ENCODE assay signal across 11 cellular contexts in genomic region chr9:111622626-111623025, GRCh38. TPM values are rescaled to one million over a fixed set of nuclear protein-coding genes. Genes with fewer than 3 reads are reported as not detected.
DNase-seq lines count a peak whose midpoint lies in the region; ATAC-seq and TF ChIP-seq lines count a peak whose summit lies in the region.
"Had no signal": no experiment of that assay in that cellular context is flagged by ENCODE, and none has a peak within 500 bp of the region (broad histone marks: within the 10 kb centered on the region; RNA-seq: fewer than 3 reads in every experiment).

No MANE protein-coding gene starts in this region.

- H3K9me3 Mint-ChIP-seq in activated T-cell treated with anti-CD3 and anti-CD28 coated beads, Interleukin-2, amount 50 U/mL, for 72 hours, result no peaks in the 10 kb centered on the region
- H3K9me3 Mint-ChIP-seq in activated naive CD4-positive, alpha-beta T cell treated with anti-CD3 and anti-CD28 coated beads, Interleukin-2, amount 10 ng/mL, durations not matched to agents 7 days and 5 days, result no peaks in the 10 kb centered on the region
- H3K9me3 Mint-ChIP-seq: activated T-cell treated with anti-CD3 and anti-CD28 coated beads, Interleukin-2, amount 50 U/mL, for 24 hours had no signal

- H3K4me2 ChIP-seq in mammary epithelial cell (ENCODE audit: insufficient read depth, low read depth, low read length), result peak overlapping the region; percentile 28

- no TSS peak for BruUV-seq in mammary epithelial cell (replicated peaks; lab: Mats Ljungman, UMichigan)

- H3K27me3 ChIP-seq in mammary epithelial cell (ENCODE audit: insufficient read depth, low read length), result no peaks in the 10 kb centered on the region

- H4K20me1 ChIP-seq in mammary epithelial cell (ENCODE audit: insufficient read depth, low read length), result no peaks in the 10 kb centered on the region

- H3K4me3 ChIP-seq in mammary epithelial cell (replicated peaks in 1 of 3; ENCODE audit: insufficient read depth in 1 of 3, low read depth in 2 of 3, low read length in 3 of 3) (no peak overlapping the region), mucosa of descending colon (no peak overlapping the region)
- H3K4me3 ChIP-seq: coronary artery had no signal

- in situ Hi-C loops in mammary epithelial cell (cut with MboI; ENCODE audit: low sequenced_read_pairs in 2 of 2), result no loop called here

- no peak overlapping the region for H3K27ac Mint-ChIP-seq in activated T-cell treated with anti-CD3 and anti-CD28 coated beads, Interleukin-2, amount 50 U/mL, for 72 hours
- H3K27ac Mint-ChIP-seq in activated naive CD4-positive, alpha-beta T cell treated with anti-CD3 and anti-CD28 coated beads, Interleukin-2, amount 10 ng/mL, durations not matched to agents 7 days and 5 days, result no peak overlapping the region
- H3K27ac Mint-ChIP-seq: activated T-cell treated with anti-CD3 and anti-CD28 coated beads, Interleukin-2, amount 50 U/mL, for 24 hours had no signal

- DNase-seq in AG09319 (ENCODE audit: extremely low read depth, low read depth) (peak; percentile 59), mammary epithelial cell (peak; percentile 71), mucosa of descending colon (no peak), NCI-H2107 (lab: John Stamatoyannopoulos, UW) (no peak)
- DNase-seq in activated T-cell treated with anti-CD3 and anti-CD28 coated beads, Interleukin-2, amount 50 U/mL, for 72 hours, result no peak
- no peak for DNase-seq in activated naive CD4-positive, alpha-beta T cell treated with anti-CD3 and anti-CD28 coated beads, Interleukin-2, amount 10 ng/mL, durations not matched to agents 7 days and 5 days
- DNase-seq: activated T-cell treated with anti-CD3 and anti-CD28 coated beads, Interleukin-2, amount 50 U/mL, for 24 hours; DMS 273 treated with DMSO at 0.1 percent for 48 hours had no signal

- no peak overlapping the region for H3K27ac ChIP-seq in mammary epithelial cell (ENCODE audit: insufficient read depth, low read depth, low read length)

- no peaks in the 10 kb centered on the region for H3K9me3 ChIP-seq in mammary epithelial cell (replicated peaks; ENCODE audit: insufficient read depth, low read length)
- no peaks in the 10 kb centered on the region for H3K9me3 ChIP-seq in mucosa of descending colon

- dilution Hi-C loops in mammary epithelial cell (cut with HindIII; ENCODE audit: low sequenced_read_pairs), result no loop called here

- no peaks in the 10 kb centered on the region for H3K4me1 Mint-ChIP-seq in activated T-cell treated with anti-CD3 and anti-CD28 coated beads, Interleukin-2, amount 50 U/mL, for 72 hours (ENCODE audit: low read depth)
- no peaks in the 10 kb centered on the region for H3K4me1 Mint-ChIP-seq in activated naive CD4-positive, alpha-beta T cell treated with anti-CD3 and anti-CD28 coated beads, Interleukin-2, amount 10 ng/mL, durations not matched to agents 7 days and 5 days

- CTCF ChIA-PET in mammary epithelial cell (lab: Charles Lee; ENCODE audit: low non-redundant PET), result no interaction called here
- CTCF ChIA-PET in activated naive CD4-positive, alpha-beta T cell treated with anti-CD3 and anti-CD28 coated beads, Interleukin-2, amount 10 ng/mL, durations not matched to agents 7 days and 5 days (lab: Charles Lee), result no interaction called here

- TF ChIP-seq CTCF in AG09319 (IDR thresholded peaks at IDR 0.05; ENCODE audit: low read depth, low read length), result no peak
- no peak for TF ChIP-seq CTCF in mammary epithelial cell (conservative IDR thresholded peaks at IDR 0.05 in 1 of 2, IDR thresholded peaks at IDR 0.05 in 1 of 2; ENCODE audit: extremely low read depth in 1 of 2, insufficient read depth in 1 of 2, low read depth in 1 of 2, low read length in 2 of 2)
- no peak for TF ChIP-seq CTCF in mucosa of descending colon (IDR thresholded peaks at IDR 0.05)

- H3K4me3 Mint-ChIP-seq in activated T-cell treated with anti-CD3 and anti-CD28 coated beads, Interleukin-2, amount 50 U/mL, for 72 hours, result no peak overlapping the region
- no peak overlapping the region for H3K4me3 Mint-ChIP-seq in activated naive CD4-positive, alpha-beta T cell treated with anti-CD3 and anti-CD28 coated beads, Interleukin-2, amount 10 ng/mL, durations not matched to agents 7 days and 5 days
- H3K4me3 Mint-ChIP-seq: activated T-cell treated with anti-CD3 and anti-CD28 coated beads, Interleukin-2, amount 50 U/mL, for 24 hours had no signal

- intact Hi-C loops in mammary epithelial cell (cut with micrococcal nuclease), result loop anchor here (1.0 kb wide), 1 partner anchor 24 kb away; no protein-coding TSS in a partner anchor
- intact Hi-C loops in mucosa of descending colon (cut with DNase I, micrococcal nuclease), result no loop called here

- TF ChIP-seq RAD21 in Ishikawa (IDR thresholded peaks at IDR 0.05; ENCODE audit: low read depth), result no peak

- no peak for TF ChIP-seq EP300 in Ishikawa (IDR thresholded peaks at IDR 0.05; ENCODE audit: borderline replicate concordance)

- no peaks in the 10 kb centered on the region for H3K36me3 ChIP-seq in mammary epithelial cell (ENCODE audit: insufficient read depth, low read length)
- no peaks in the 10 kb centered on the region for H3K36me3 ChIP-seq in mucosa of descending colon (ENCODE audit: low read depth)

- peaks cover 10% of the 10 kb centered on the region for H3K4me1 ChIP-seq in mammary epithelial cell (ENCODE audit: insufficient read depth, low read length)
- no peaks in the 10 kb centered on the region for H3K4me1 ChIP-seq in mucosa of descending colon (ENCODE audit: low read depth)

- no peak overlapping the region for H2AFZ ChIP-seq in mammary epithelial cell (ENCODE audit: low read depth, low read length)

- H3K79me2 ChIP-seq in mammary epithelial cell (ENCODE audit: insufficient read depth, low read length), result no peaks in the 10 kb centered on the region

- no peaks in the 10 kb centered on the region for H3K36me3 Mint-ChIP-seq in activated T-cell treated with anti-CD3 and anti-CD28 coated beads, Interleukin-2, amount 50 U/mL, for 72 hours (ENCODE audit: insufficient read depth in 2 of 2)
- no peaks in the 10 kb centered on the region for H3K36me3 Mint-ChIP-seq in activated naive CD4-positive, alpha-beta T cell treated with anti-CD3 and anti-CD28 coated beads, Interleukin-2, amount 10 ng/mL, durations not matched to agents 7 days and 5 days

- H3K27me3 Mint-ChIP-seq in activated T-cell treated with anti-CD3 and anti-CD28 coated beads, Interleukin-2, amount 50 U/mL, for 72 hours (ENCODE audit: low read depth), result peaks cover 9% of the 10 kb centered on the region
- H3K27me3 Mint-ChIP-seq in activated naive CD4-positive, alpha-beta T cell treated with anti-CD3 and anti-CD28 coated beads, Interleukin-2, amount 10 ng/mL, durations not matched to agents 7 days and 5 days, result peaks cover 17% of the 10 kb centered on the region

- no peak overlapping the region for H3K9ac ChIP-seq in mammary epithelial cell (ENCODE audit: insufficient read depth, low read length)

- whole genome bisulfite sequencing in mammary epithelial cell (ENCODE audit: low coverage, missing lambda C conversion rate), result 27% methylated on average over 3 of the region's 3 CpGs

- ATAC-seq in mucosa of descending colon (peak; percentile 49), GM18873 (IDR thresholded peaks at IDR 0.05; ENCODE audit: low FRiP score, unreplicated experiment) (no peak)
- ATAC-seq in activated T-cell treated with anti-CD3 and anti-CD28 coated beads, Interleukin-2, amount 50 U/mL, for 72 hours (replicated peaks in 1 of 2), result no peak

TF ChIP-seq in Ishikawa, 13 proteins besides CTCF, POLR2A, EP300 and RAD21 (continues in another document):
- TF ChIP-seq ZBTB7A (IDR thresholded peaks at IDR 0.05; ENCODE audit: low read depth) (no peak), MAX (IDR thresholded peaks at IDR 0.05) (no peak), FOXM1 (IDR thresholded peaks at IDR 0.05; ENCODE audit: borderline replicate concordance, low read depth) (no peak), CREB1 (IDR thresholded peaks at IDR 0.05; ENCODE audit: low read depth) (no peak), TCF12 (IDR thresholded peaks at IDR 0.05; ENCODE audit: low read depth) (0 out of 2 replicates have a peak, but pooled peaks have one; percentile 24), EGR1 (IDR thresholded peaks at IDR 0.05) (no peak), YY1 (IDR thresholded peaks at IDR 0.05; ENCODE audit: low read depth) (no peak), USF1 (IDR thresholded peaks at IDR 0.05) (no peak), TEAD4 (IDR thresholded peaks at IDR 0.05) (peak; percentile 85)

RNA-seq across cellular contexts. Expression of gene DNAJC25, which starts 8.5 kb away (rescaled TPM):
- total RNA-seq in mammary epithelial cell (1 to 10 TPM; 4.5 to 9.4 TPM), mucosa of descending colon (1 to 10 TPM; 7.5 to 8.0 (median 7.7) TPM)
- polyA plus RNA-seq in mammary epithelial cell, result 3.2 TPM
- polyA minus RNA-seq in mammary epithelial cell, result not detected
- 1 to 10 TPM; 3.6 to 5.4 TPM for total RNA-seq in activated T-cell treated with anti-CD3 and anti-CD28 coated beads, Interleukin-2, amount 50 U/mL, for 72 hours

RNA-seq across cellular contexts. Expression of gene PTGR1, which starts 23.2 kb away (rescaled TPM):
- total RNA-seq in mammary epithelial cell, result 10 to 100 TPM; 49.0 to 61.6 TPM
- 66.8 TPM for polyA plus RNA-seq in mammary epithelial cell
- polyA minus RNA-seq in mammary epithelial cell, result 56.8 TPM
- 10 to 100 TPM; 41.5 to 83.7 (median 48.7) TPM for total RNA-seq in mucosa of descending colon
- 1 to 10 TPM; 1.3 to 3.0 TPM for total RNA-seq in activated T-cell treated with anti-CD3 and anti-CD28 coated beads, Interleukin-2, amount 50 U/mL, for 72 hours

RNA-seq across cellular contexts. Expression of gene GNG10, which starts 38.8 kb away (rescaled TPM):
- total RNA-seq in mammary epithelial cell (10 to 100 TPM; 51.7 to 70.3 TPM), mucosa of descending colon (10 to 100 TPM; 16.7 to 33.1 (median 24.6) TPM)
- 58.8 TPM for polyA plus RNA-seq in mammary epithelial cell
- 33.7 TPM for polyA minus RNA-seq in mammary epithelial cell
- total RNA-seq in activated T-cell treated with anti-CD3 and anti-CD28 coated beads, Interleukin-2, amount 50 U/mL, for 72 hours, result 10 to 100 TPM; 17.2 to 24.7 TPM

Comparison
In these comparisons a context has a peak if more than half of its experiments do, and no peak if none do; other contexts are left out.
1. DNase-seq: peak in AG09319 (single experiment) and mammary epithelial cell (single experiment); none in mucosa of descending colon (0 of 3), NCI-H2107 (single experiment), activated T-cell treated with anti-CD3 and anti-CD28 coated beads, Interleukin-2, amount 50 U/mL, for 72 hours (0 of 2) and activated naive CD4-positive, alpha-beta T cell treated with anti-CD3 and anti-CD28 coated beads, Interleukin-2, amount 10 ng/mL, durations not matched to agents 7 days and 5 days (single experiment).
2. RNA of gene PTGR1, which starts 23.2 kb away (total RNA-seq): 49.0 to 61.6 TPM in mammary epithelial cell and 41.5 to 83.7 TPM in mucosa of descending colon; 1.3 to 3.0 TPM in activated T-cell treated with anti-CD3 and anti-CD28 coated beads, Interleukin-2, amount 50 U/mL, for 72 hours; every median in the first group is over 10 times any median in the second.